In the genomic region with DNA sequence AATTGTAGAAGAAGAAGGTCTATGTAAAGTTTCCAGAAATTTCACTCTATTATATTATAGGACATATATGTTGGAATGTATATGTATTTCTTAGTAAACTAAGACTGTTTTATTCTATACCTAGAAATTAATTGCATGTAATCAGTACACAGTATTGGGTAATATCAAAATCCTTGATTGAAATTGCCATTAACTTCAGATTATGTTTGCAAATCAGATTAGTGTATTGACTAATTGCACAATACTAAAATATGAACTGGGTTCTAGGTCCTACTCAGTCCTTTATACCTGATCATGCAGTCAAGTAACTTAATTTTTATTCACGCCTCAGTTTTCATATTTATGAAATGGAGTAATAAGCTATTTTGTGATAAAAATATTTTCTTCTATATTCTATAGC, we compare ENCODE assay signal across 3 cellular contexts.
A peak's percentile ranks its signal among the peaks of the same experiment; 100 is the strongest.
TF ChIP-seq lines count a peak whose summit lies in the region.

No MANE protein-coding gene starts in this region.

TF ChIP-seq in HepG2, 621 proteins besides CTCF, POLR2A, EP300 and RAD21:
- TF ChIP-seq CEBPB (IDR thresholded peaks at IDR 0.05; ENCODE audit: borderline replicate concordance, low read depth, low read length) (peak; percentile 60; the same call in 1 of the 2 replicates), CBX1 (IDR thresholded peaks at IDR 0.05; ENCODE audit: low read depth) (no peak), ZNF660 (CRISPR knock-in tag; IDR thresholded peaks at IDR 0.05; ENCODE audit: borderline replicate concordance, low read depth) (no peak), SALL1 (CRISPR knock-in tag; IDR thresholded peaks at IDR 0.05) (no peak)
- TF ChIP-seq, protein P1, sequence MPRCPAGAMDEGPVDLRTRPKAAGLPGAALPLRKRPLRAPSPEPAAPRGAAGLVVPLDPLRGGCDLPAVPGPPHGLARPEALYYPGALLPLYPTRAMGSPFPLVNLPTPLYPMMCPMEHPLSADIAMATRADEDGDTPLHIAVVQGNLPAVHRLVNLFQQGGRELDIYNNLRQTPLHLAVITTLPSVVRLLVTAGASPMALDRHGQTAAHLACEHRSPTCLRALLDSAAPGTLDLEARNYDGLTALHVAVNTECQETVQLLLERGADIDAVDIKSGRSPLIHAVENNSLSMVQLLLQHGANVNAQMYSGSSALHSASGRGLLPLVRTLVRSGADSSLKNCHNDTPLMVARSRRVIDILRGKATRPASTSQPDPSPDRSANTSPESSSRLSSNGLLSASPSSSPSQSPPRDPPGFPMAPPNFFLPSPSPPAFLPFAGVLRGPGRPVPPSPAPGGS (CRISPR knock-in tag; IDR thresholded peaks at IDR 0.05), result no peak

TF ChIP-seq in IMR-90, 13 proteins besides CTCF, POLR2A, EP300 and RAD21:
- peak; percentile 51 for TF ChIP-seq CEBPB (IDR thresholded peaks at IDR 0.05; ENCODE audit: low read depth, low read length)
- TF ChIP-seq, protein P2, sequence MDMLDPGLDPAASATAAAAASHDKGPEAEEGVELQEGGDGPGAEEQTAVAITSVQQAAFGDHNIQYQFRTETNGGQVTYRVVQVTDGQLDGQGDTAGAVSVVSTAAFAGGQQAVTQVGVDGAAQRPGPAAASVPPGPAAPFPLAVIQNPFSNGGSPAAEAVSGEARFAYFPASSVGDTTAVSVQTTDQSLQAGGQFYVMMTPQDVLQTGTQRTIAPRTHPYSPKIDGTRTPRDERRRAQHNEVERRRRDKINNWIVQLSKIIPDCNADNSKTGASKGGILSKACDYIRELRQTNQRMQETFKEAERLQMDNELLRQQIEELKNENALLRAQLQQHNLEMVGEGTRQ (IDR thresholded peaks at IDR 0.05; ENCODE audit: low read depth, low read length), result no peak

TF ChIP-seq in K562, 482 proteins besides CTCF, POLR2A, EP300 and RAD21:
- no peak for TF ChIP-seq CEBPG (CRISPR knock-in tag; IDR thresholded peaks at IDR 0.05)
- peak in 1 of 2 experiments; percentile 52; a peak in 2 of 4 replicates for TF ChIP-seq CEBPG (tag; conservative IDR thresholded peaks at IDR 0.05 in 1 of 2, IDR thresholded peaks at IDR 0.05 in 1 of 2)
- TF ChIP-seq SETDB1 (IDR thresholded peaks at IDR 0.05; ENCODE audit: low read length), result no peak
- TF ChIP-seq CEBPB (tag; IDR thresholded peaks at IDR 0.05), result peak; percentile 35; the same call in 1 of the 2 replicates
